In the genomic region with DNA sequence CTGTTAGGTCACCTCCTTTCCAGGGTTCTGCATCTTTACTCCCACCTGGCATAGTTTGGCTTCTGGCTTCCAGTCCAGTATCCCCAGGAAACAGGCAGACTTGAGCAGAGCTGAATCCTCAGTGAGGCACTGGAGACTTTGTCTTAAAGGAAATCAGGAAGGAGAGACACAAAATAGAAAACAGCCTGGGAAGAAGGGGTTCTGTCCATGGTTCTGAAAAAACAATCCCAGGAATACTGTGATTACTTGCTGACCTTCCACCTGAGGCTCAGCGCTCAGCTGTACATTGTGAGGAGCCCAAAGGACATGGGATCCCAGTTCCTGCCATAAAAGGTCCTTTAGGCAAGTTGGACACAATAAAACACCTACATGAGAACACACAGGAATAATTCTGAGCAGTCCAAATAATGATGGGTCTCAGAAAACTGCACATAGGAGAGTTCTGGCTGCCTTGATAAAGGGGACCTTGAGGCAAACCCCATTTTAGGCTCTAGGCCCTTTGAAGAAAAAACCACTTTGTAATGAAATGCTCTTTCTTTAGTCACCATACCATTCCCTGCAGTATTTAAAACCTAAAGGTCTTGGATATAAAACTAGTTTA, we compare ENCODE assay signal across 12 cellular contexts.
DNase-seq lines count a peak whose midpoint lies in the region; ATAC-seq and TF ChIP-seq lines count a peak whose summit lies in the region.
"Had no signal": no experiment of that assay in that cellular context is flagged by ENCODE, and none has a peak within 500 bp of the region (broad histone marks: within the 10 kb centered on the region; RNA-seq: fewer than 3 reads in every experiment).

No MANE protein-coding gene starts in this region.

- H3K9me3 Mint-ChIP-seq in activated naive CD4-positive, alpha-beta T cell treated with anti-CD3 and anti-CD28 coated beads, Interleukin-2, amount 10 ng/mL, durations not matched to agents 7 days and 5 days = no peaks in the 10 kb centered on the region

- no peak for ATAC-seq in HG03175 (IDR thresholded peaks at IDR 0.05; ENCODE audit: unreplicated experiment)
- ATAC-seq: foreskin keratinocyte, left colon had no signal

- H3K4me1 Mint-ChIP-seq in activated naive CD4-positive, alpha-beta T cell treated with anti-CD3 and anti-CD28 coated beads, Interleukin-2, amount 10 ng/mL, durations not matched to agents 7 days and 5 days = no peaks in the 10 kb centered on the region
- H3K4me1 Mint-ChIP-seq: B cell had no signal

- no peak overlapping the region for H3K4me3 Mint-ChIP-seq in activated naive CD4-positive, alpha-beta T cell treated with anti-CD3 and anti-CD28 coated beads, Interleukin-2, amount 10 ng/mL, durations not matched to agents 7 days and 5 days
- H3K4me3 Mint-ChIP-seq: B cell had no signal

- no peaks in the 10 kb centered on the region for H3K4me1 ChIP-seq in thyroid gland
- H3K4me1 ChIP-seq: foreskin keratinocyte had no signal

- intact Hi-C loops in thyroid gland (cut with DNase I) = no loop called here

- CTCF ChIA-PET in activated naive CD4-positive, alpha-beta T cell treated with anti-CD3 and anti-CD28 coated beads, Interleukin-2, amount 10 ng/mL, durations not matched to agents 7 days and 5 days (lab: Charles Lee) = no interaction called here

- in situ Hi-C loops in ACHN (cut with HindIII; ENCODE audit: low pct_ligation_motif_present, low pct_unique_long_range_greater_than_20kb, low sequenced_read_pairs) = no loop called here

- no peaks in the 10 kb centered on the region for H3K27me3 ChIP-seq in thyroid gland

- no peak for TF ChIP-seq CTCF in thyroid gland (IDR thresholded peaks at IDR 0.05)

- DNase-seq in ACHN = peak; percentile 30
- peak; percentile 11 for DNase-seq in HS-27A (ENCODE audit: low read depth)
- DNase-seq in astrocyte of the hippocampus (ENCODE audit: low read depth, low spot score) = peak; percentile 62
- DNase-seq in iPS-NIHi11 (ENCODE audit: low spot score) = peak; percentile 72
- DNase-seq in NCI-H2081 (lab: John Stamatoyannopoulos, UW) = no peak
- no peak for DNase-seq in activated naive CD4-positive, alpha-beta T cell treated with anti-CD3 and anti-CD28 coated beads, Interleukin-2, amount 10 ng/mL, durations not matched to agents 7 days and 5 days
- DNase-seq in thyroid gland = no peak
- DNase-seq: activated naive CD4-positive, alpha-beta T cell; left colon had no signal

- TF ChIP-seq POLR2A in thyroid gland (IDR thresholded peaks at IDR 0.05) = no peak

- H3K36me3 Mint-ChIP-seq in activated naive CD4-positive, alpha-beta T cell treated with anti-CD3 and anti-CD28 coated beads, Interleukin-2, amount 10 ng/mL, durations not matched to agents 7 days and 5 days = no peaks in the 10 kb centered on the region

- no peaks in the 10 kb centered on the region for H3K9me3 ChIP-seq in thyroid gland

- no peak overlapping the region for H3K4me3 ChIP-seq in thyroid gland (replicated peaks in 1 of 3)

- no peak overlapping the region for H3K27ac Mint-ChIP-seq in activated naive CD4-positive, alpha-beta T cell treated with anti-CD3 and anti-CD28 coated beads, Interleukin-2, amount 10 ng/mL, durations not matched to agents 7 days and 5 days
- H3K27ac Mint-ChIP-seq: B cell had no signal

- peaks cover 58% of the 10 kb centered on the region for H3K27me3 Mint-ChIP-seq in activated naive CD4-positive, alpha-beta T cell treated with anti-CD3 and anti-CD28 coated beads, Interleukin-2, amount 10 ng/mL, durations not matched to agents 7 days and 5 days

- no peak overlapping the region for H3K27ac ChIP-seq in thyroid gland
- H3K27ac ChIP-seq: foreskin keratinocyte had no signal

- 43% methylated on average over 1 of the region's 1 CpG for WGBS in thyroid gland, 2 donors

- no peaks in the 10 kb centered on the region for H3K36me3 ChIP-seq in thyroid gland

Comparison
In these comparisons a context has a peak if more than half of its experiments do, and no peak if none do; other contexts are left out.
1. DNase-seq: peak in ACHN (single experiment), HS-27A (single experiment), astrocyte of the hippocampus (single experiment) and iPS-NIHi11 (single experiment); none in NCI-H2081 (0 of 2), activated naive CD4-positive, alpha-beta T cell treated with anti-CD3 and anti-CD28 coated beads, Interleukin-2, amount 10 ng/mL, durations not matched to agents 7 days and 5 days (single experiment) and thyroid gland (0 of 2).